In the genomic region with DNA sequence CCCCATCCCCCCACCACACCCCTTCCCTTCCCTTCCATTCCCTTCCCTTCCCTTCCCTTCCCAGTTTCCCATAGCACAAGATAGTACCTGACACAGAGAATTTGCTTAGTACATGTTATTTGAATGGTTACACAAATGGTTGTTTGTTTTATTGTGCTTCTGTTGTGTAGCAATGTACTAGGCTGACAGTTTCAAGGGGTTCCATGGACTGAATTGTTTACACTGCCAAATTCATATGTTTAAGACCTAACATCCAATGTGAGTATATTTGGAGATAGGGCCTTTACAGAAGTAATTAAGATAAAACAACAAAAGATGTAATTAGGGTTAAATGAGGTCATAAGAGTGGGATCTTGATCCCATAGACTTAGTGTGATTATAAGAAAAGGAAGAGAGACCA, we compare ENCODE assay signal across 30 cellular contexts.
"Had no signal": no experiment of that assay in that cellular context is flagged by ENCODE, and none has a peak within 500 bp of the region (broad histone marks: within the 10 kb centered on the region; RNA-seq: fewer than 3 reads in every experiment).

No MANE protein-coding gene starts in this region.

- H3K27ac ChIP-seq: ascending aorta, breast epithelium, cardiac muscle cell, colonic mucosa, esophagus squamous epithelium, gastroesophageal sphincter had no signal

- H3K36me3 Mint-ChIP-seq: activated CD4-positive, alpha-beta memory T cell treated with anti-CD3 and anti-CD28 coated beads for 36 hours; activated naive CD4-positive, alpha-beta T cell treated with anti-CD3 and anti-CD28 coated beads, Interleukin-2, amount 10 ng/mL, durations not matched to agents 7 days and 5 days; activated naive CD4-positive, alpha-beta T cell treated with anti-CD3 and anti-CD28 coated beads, Interleukin-2, amount 50 U/mL, for 72 hours; activated naive CD8-positive, alpha-beta T cell treated with anti-CD3 and anti-CD28 coated beads, Interleukin-2, amount 10 ng/mL, durations not matched to agents 7 days and 5 days; brain had no signal

- H3K27me3 Mint-ChIP-seq: activated CD4-positive, alpha-beta memory T cell treated with anti-CD3 and anti-CD28 coated beads for 36 hours; activated CD4-positive, alpha-beta T cell treated with anti-CD3 and anti-CD28 coated beads, Interleukin-2, amount 10 ng/mL, durations not matched to agents 24 days and 14 days; activated naive CD4-positive, alpha-beta T cell treated with anti-CD3 and anti-CD28 coated beads, Interleukin-2, amount 10 ng/mL, durations not matched to agents 7 days and 5 days; activated T-cell treated with anti-CD3 and anti-CD28 coated beads, Interleukin-2, amount 50 U/mL, for 24 hours had no signal

- H3K4me3 ChIP-seq: ascending aorta, breast epithelium, cardiac muscle cell, colonic mucosa, esophagus squamous epithelium, gastroesophageal sphincter had no signal

- H3K4me3 Mint-ChIP-seq: activated CD4-positive, alpha-beta memory T cell treated with anti-CD3 and anti-CD28 coated beads for 36 hours; activated CD4-positive, alpha-beta T cell treated with anti-CD3 and anti-CD28 coated beads for 36 hours; activated CD4-positive, alpha-beta T cell treated with anti-CD3 and anti-CD28 coated beads, Interleukin-2, amount 10 ng/mL, durations not matched to agents 24 days and 14 days; activated CD8-positive, alpha-beta T cell treated with anti-CD3 and anti-CD28 coated beads, Interleukin-2, amount 10 ng/mL, durations not matched to agents 7 days and 5 days; activated naive CD4-positive, alpha-beta T cell treated with anti-CD3 and anti-CD28 coated beads, Interleukin-2, amount 10 ng/mL, durations not matched to agents 7 days and 5 days; activated naive CD8-positive, alpha-beta T cell treated with anti-CD3 and anti-CD28 coated beads, Interleukin-2, amount 10 ng/mL, durations not matched to agents 7 days and 5 days; activated T-cell treated with anti-CD3 and anti-CD28 coated beads, Interleukin-2, amount 50 U/mL, for 24 hours; activated T-cell treated with anti-CD3 and anti-CD28 coated beads, Interleukin-2, amount 50 U/mL, for 72 hours; brain; endodermal cell had no signal

- H3K9me3 Mint-ChIP-seq: activated CD4-positive, alpha-beta memory T cell treated with anti-CD3 and anti-CD28 coated beads for 36 hours; activated CD4-positive, alpha-beta T cell treated with anti-CD3 and anti-CD28 coated beads, Interleukin-2, amount 10 ng/mL, durations not matched to agents 24 days and 14 days; activated naive CD8-positive, alpha-beta T cell treated with anti-CD3 and anti-CD28 coated beads, Interleukin-2, amount 10 ng/mL, durations not matched to agents 7 days and 5 days; activated T-cell treated with anti-CD3 and anti-CD28 coated beads, Interleukin-2, amount 50 U/mL, for 24 hours had no signal

- H3K4me1 ChIP-seq: ascending aorta, breast epithelium, colonic mucosa, gastroesophageal sphincter had no signal

- H3K27me3 ChIP-seq: ascending aorta, breast epithelium, cardiac muscle cell, colonic mucosa, esophagus squamous epithelium, gastroesophageal sphincter had no signal

- DNase-seq: activated CD4-positive, alpha-beta memory T cell treated with anti-CD3 and anti-CD28 coated beads for 36 hours; activated CD4-positive, alpha-beta T cell treated with anti-CD3 and anti-CD28 coated beads for 36 hours; activated CD4-positive, alpha-beta T cell treated with anti-CD3 and anti-CD28 coated beads, Interleukin-2, amount 10 ng/mL, durations not matched to agents 24 days and 14 days; activated CD4-positive, CD25-positive, alpha-beta regulatory T cell; activated CD4-positive, CD25-positive, alpha-beta regulatory T cell treated with anti-CD3 and anti-CD28 coated beads, Interleukin-2, amount 50 U/mL, for 72 hours; activated CD8-positive, alpha-beta memory T cell treated with anti-CD3 and anti-CD28 coated beads, Interleukin-2, amount 50 U/mL, for 48 hours; activated CD8-positive, alpha-beta T cell treated with anti-CD3 and anti-CD28 coated beads, Interleukin-2, amount 10 ng/mL, durations not matched to agents 7 days and 5 days; activated gamma-delta T cell; activated naive CD4-positive, alpha-beta T cell; activated naive CD4-positive, alpha-beta T cell treated with anti-CD3 and anti-CD28 coated beads, Interleukin-2, amount 10 ng/mL, durations not matched to agents 7 days and 5 days; activated naive CD8-positive, alpha-beta T cell treated with anti-CD3 and anti-CD28 coated beads, Interleukin-2, amount 10 ng/mL, durations not matched to agents 7 days and 5 days; activated T-cell treated with anti-CD3 and anti-CD28 coated beads for 4 hours; activated T-cell treated with anti-CD3 and anti-CD28 coated beads, Interleukin-2, amount 50 U/mL, for 24 hours; activated T-cell treated with anti-CD3 and anti-CD28 coated beads, Interleukin-2, amount 50 U/mL, for 72 hours; central memory CD4-positive, alpha-beta T cell; cerebellar nuclear complex; colonic mucosa; effector CD8-positive, alpha-beta T cell; endodermal cell; erythroblast; esophagus squamous epithelium; foreskin melanocyte; head of caudate nucleus; T-helper 2 cell had no signal

- H3K36me3 ChIP-seq: ascending aorta, breast epithelium, cardiac muscle cell, colonic mucosa, esophagus squamous epithelium, gastroesophageal sphincter had no signal

- H3K9me3 ChIP-seq: colonic mucosa had no signal

- ATAC-seq: activated CD4-positive, alpha-beta T cell treated with anti-CD3 and anti-CD28 coated beads for 36 hours; activated CD8-positive, alpha-beta T cell treated with anti-CD3 and anti-CD28 coated beads, Interleukin-2, amount 10 ng/mL, durations not matched to agents 7 days and 5 days; activated naive CD4-positive, alpha-beta T cell treated with anti-CD3 and anti-CD28 coated beads, Interleukin-2, amount 50 U/mL, for 72 hours; activated T-cell treated with anti-CD3 and anti-CD28 coated beads, Interleukin-2, amount 50 U/mL, for 72 hours; gastroesophageal sphincter had no signal

- H3K27ac Mint-ChIP-seq: activated CD4-positive, alpha-beta memory T cell treated with anti-CD3 and anti-CD28 coated beads for 36 hours; activated CD4-positive, alpha-beta T cell treated with anti-CD3 and anti-CD28 coated beads for 36 hours; activated CD4-positive, alpha-beta T cell treated with anti-CD3 and anti-CD28 coated beads, Interleukin-2, amount 10 ng/mL, durations not matched to agents 24 days and 14 days; activated CD8-positive, alpha-beta T cell treated with anti-CD3 and anti-CD28 coated beads, Interleukin-2, amount 10 ng/mL, durations not matched to agents 7 days and 5 days; activated naive CD4-positive, alpha-beta T cell treated with anti-CD3 and anti-CD28 coated beads, Interleukin-2, amount 10 ng/mL, durations not matched to agents 7 days and 5 days; activated naive CD4-positive, alpha-beta T cell treated with anti-CD3 and anti-CD28 coated beads, Interleukin-2, amount 50 U/mL, for 72 hours; activated naive CD8-positive, alpha-beta T cell treated with anti-CD3 and anti-CD28 coated beads, Interleukin-2, amount 10 ng/mL, durations not matched to agents 7 days and 5 days; activated T-cell treated with anti-CD3 and anti-CD28 coated beads, Interleukin-2, amount 50 U/mL, for 24 hours; activated T-cell treated with anti-CD3 and anti-CD28 coated beads, Interleukin-2, amount 50 U/mL, for 72 hours; brain; endodermal cell had no signal

- H3K4me1 Mint-ChIP-seq: activated CD4-positive, alpha-beta T cell treated with anti-CD3 and anti-CD28 coated beads for 36 hours; activated CD4-positive, alpha-beta T cell treated with anti-CD3 and anti-CD28 coated beads, Interleukin-2, amount 10 ng/mL, durations not matched to agents 24 days and 14 days; activated naive CD4-positive, alpha-beta T cell treated with anti-CD3 and anti-CD28 coated beads, Interleukin-2, amount 10 ng/mL, durations not matched to agents 7 days and 5 days; activated naive CD8-positive, alpha-beta T cell treated with anti-CD3 and anti-CD28 coated beads, Interleukin-2, amount 10 ng/mL, durations not matched to agents 7 days and 5 days had no signal
